Comparison of ENCODE assay signal across 1 cellular context in genomic region chr5:172428224-172429166, GRCh38.
TF ChIP-seq lines count a peak whose summit lies in the region.

No MANE protein-coding gene starts in this region.

TF ChIP-seq in HepG2, 621 proteins besides CTCF, POLR2A, EP300 and RAD21 (continued from another document):
- TF ChIP-seq ARID5B (CRISPR knock-in tag; IDR thresholded peaks at IDR 0.05) (peak; percentile 86), NR2C2 (CRISPR knock-in tag; IDR thresholded peaks at IDR 0.05; ENCODE audit: borderline replicate concordance) (no peak), ZNF263 (CRISPR knock-in tag; IDR thresholded peaks at IDR 0.05) (no peak), PAXIP1 (CRISPR knock-in tag; conservative IDR thresholded peaks at IDR 0.05) (peak; percentile 42; the same call in 1 of the 2 replicates), ZGPAT (CRISPR knock-in tag; IDR thresholded peaks at IDR 0.05) (peak; percentile 56), NFIC (IDR thresholded peaks at IDR 0.05; ENCODE audit: low read length) (0 out of 2 replicates have a peak, but pooled peaks have one; percentile 7), ZNF850 (CRISPR knock-in tag; conservative IDR thresholded peaks at IDR 0.05) (no peak), HHEX (CRISPR knock-in tag; IDR thresholded peaks at IDR 0.05) (peak; percentile 98), ZNF567 (CRISPR knock-in tag; IDR thresholded peaks at IDR 0.05; ENCODE audit: borderline replicate concordance) (no peak), ZNF460 (CRISPR knock-in tag; IDR thresholded peaks at IDR 0.05; ENCODE audit: borderline replicate concordance) (no peak), ZNF614 (CRISPR knock-in tag; IDR thresholded peaks at IDR 0.05; ENCODE audit: borderline replicate concordance) (peak; percentile 60; the same call in 1 of the 2 replicates), NKX3-1 (CRISPR knock-in tag; IDR thresholded peaks at IDR 0.05) (peak; percentile 35; the same call in 1 of the 2 replicates), POGK (CRISPR knock-in tag; conservative IDR thresholded peaks at IDR 0.05) (no peak), MED1 (CRISPR knock-in tag; IDR thresholded peaks at IDR 0.05) (peak; percentile 59), ZNF574 (CRISPR knock-in tag; IDR thresholded peaks at IDR 0.05) (peak; percentile 60; the same call in 1 of the 2 replicates), ZNF12 (CRISPR knock-in tag; IDR thresholded peaks at IDR 0.05) (no peak)
